In genomic region chr3:67863869-67864268, GRCh38 we compare ENCODE assay signal across 8 cellular contexts.
A peak's percentile ranks its signal among the peaks of the same experiment; 100 is the strongest.
DNase-seq lines count a peak whose midpoint lies in the region; ATAC-seq and TF ChIP-seq lines count a peak whose summit lies in the region.
"Had no signal": no experiment of that assay in that cellular context is flagged by ENCODE, and none has a peak within 500 bp of the region (broad histone marks: within the 10 kb centered on the region; RNA-seq: fewer than 3 reads in every experiment).

No MANE protein-coding gene starts in this region.

- no peak for ATAC-seq in Right ventricle myocardium inferior

- TF ChIP-seq POLR2A in adrenal gland (IDR thresholded peaks at IDR 0.05) = no peak

- H3K27ac Mint-ChIP-seq in neural crest cell (ENCODE audit: unreplicated experiment) = no peak overlapping the region

- no peaks in the 10 kb centered on the region for H3K4me1 Mint-ChIP-seq in neural crest cell

- WGBS in adrenal gland, 4 donors = 80 to 86% (median 82%) methylated on average over 4 of the region's 4 CpGs

- H3K27me3 ChIP-seq in adrenal gland = no peaks in the 10 kb centered on the region

- H3K4me3 ChIP-seq in adrenal gland = no peak overlapping the region

- peaks cover 6% of the 10 kb centered on the region for H3K9me3 Mint-ChIP-seq in neural crest cell

- H3K27me3 Mint-ChIP-seq in neural crest cell (ENCODE audit: low read depth) = no peaks in the 10 kb centered on the region

- TF ChIP-seq CTCF in GM12873 (IDR thresholded peaks at IDR 0.05; ENCODE audit: insufficient read depth, low read depth, low read length, missing control alignments) = peak; percentile 34
- peak; percentile 47 for TF ChIP-seq CTCF in neural crest cell (conservative IDR thresholded peaks at IDR 0.05)
- TF ChIP-seq CTCF in adrenal gland (IDR thresholded peaks at IDR 0.05) = peak in 1 of 6 experiments; percentile 9

- no peaks in the 10 kb centered on the region for H3K4me1 ChIP-seq in adrenal gland (replicated peaks in 1 of 2)

- no peak overlapping the region for H3K27ac ChIP-seq in adrenal gland

- no peak overlapping the region for H3K4me3 Mint-ChIP-seq in neural crest cell

- intact Hi-C loops in adrenal gland (cut with DNase I) (no loop called here), Right ventricle myocardium inferior (cut with DNase I) (no loop called here)

- H3K36me3 ChIP-seq in adrenal gland (replicated peaks in 1 of 2) = no peaks in the 10 kb centered on the region

- H3K36me3 Mint-ChIP-seq in neural crest cell (ENCODE audit: low read depth) = no peaks in the 10 kb centered on the region

- DNase-seq in NAMALWA (ENCODE audit: low spot score) = peak; percentile 7
- peak; percentile 26 to 48 for DNase-seq in dermis microvascular lymphatic vessel endothelial cell (ENCODE audit: low read depth in 2 of 2)
- no peak for DNase-seq in neural crest cell (ENCODE audit: low read depth, low spot score)
- DNase-seq in HPDE6-E6E7 (ENCODE audit: extremely low spot score) = no peak
- no peak for DNase-seq in adrenal gland
- no peak for DNase-seq in Right ventricle myocardium inferior (ENCODE audit: missing footprints)
- DNase-seq: NCI-H1092 had no signal

- H3K9me3 ChIP-seq in adrenal gland (replicated peaks in 1 of 3) = no peaks in the 10 kb centered on the region

Comparison
In these comparisons a context has a peak if more than half of its experiments do, and no peak if none do; other contexts are left out.
1. DNase-seq: peak in NAMALWA (single experiment) and dermis microvascular lymphatic vessel endothelial cell (2 of 2); none in neural crest cell (single experiment), HPDE6-E6E7 (single experiment), adrenal gland (0 of 7) and Right ventricle myocardium inferior (single experiment).